ENCODE assay signal across 1 cellular context in the genomic region with DNA sequence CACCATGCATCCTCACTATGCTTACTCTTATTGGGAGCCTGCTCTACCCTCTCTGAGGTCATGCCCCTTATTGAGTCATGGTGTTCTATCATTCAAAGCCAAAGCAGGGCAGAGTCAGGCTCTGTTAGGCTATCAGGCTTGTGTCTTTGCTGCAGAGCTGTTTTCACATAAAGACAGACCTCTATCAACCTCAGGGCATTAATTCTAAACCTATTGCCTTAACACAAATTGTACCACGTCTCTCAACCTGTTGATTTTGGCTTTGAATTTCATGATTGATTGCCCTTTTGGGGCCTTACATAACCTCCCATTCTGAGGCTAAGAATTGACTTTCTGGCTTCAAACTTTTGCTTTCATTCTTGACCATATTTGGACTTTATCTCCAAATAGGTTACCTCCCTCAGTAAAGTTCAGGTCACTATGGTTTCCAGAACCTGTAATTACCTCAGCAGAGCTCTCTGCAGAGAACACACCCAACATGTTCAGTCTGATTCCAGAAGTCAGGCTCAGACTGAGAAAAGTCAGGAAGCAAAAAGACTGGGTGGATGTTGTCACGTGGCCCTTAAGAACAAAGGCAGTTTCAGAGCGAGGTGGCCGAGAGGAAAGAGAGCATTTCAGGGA.
TF ChIP-seq lines count a peak whose summit lies in the region.

No MANE protein-coding gene starts in this region.

TF ChIP-seq in H1, 55 proteins besides CTCF, POLR2A, EP300 and RAD21:
- TF ChIP-seq HDAC2 (IDR thresholded peaks at IDR 0.05; ENCODE audit: borderline replicate concordance in 1 of 2, low read depth in 2 of 2, low read length in 2 of 2): no peak
- TF ChIP-seq SP4 (IDR thresholded peaks at IDR 0.05; ENCODE audit: low read length): no peak
- no peak for TF ChIP-seq HDAC6 (IDR thresholded peaks at IDR 0.05; ENCODE audit: low read depth, low read length)
- TF ChIP-seq ZNF274 (IDR thresholded peaks at IDR 0.05; ENCODE audit: borderline replicate concordance, extremely low read depth, low read length): no peak
- TF ChIP-seq TEAD4 (IDR thresholded peaks at IDR 0.05; ENCODE audit: low read depth, low read length): no peak
- TF ChIP-seq TAF7 (optimal IDR thresholded peaks at IDR 0.05; ENCODE audit: borderline replicate concordance, low read depth, low read length): no peak
- TF ChIP-seq, protein P1, sequence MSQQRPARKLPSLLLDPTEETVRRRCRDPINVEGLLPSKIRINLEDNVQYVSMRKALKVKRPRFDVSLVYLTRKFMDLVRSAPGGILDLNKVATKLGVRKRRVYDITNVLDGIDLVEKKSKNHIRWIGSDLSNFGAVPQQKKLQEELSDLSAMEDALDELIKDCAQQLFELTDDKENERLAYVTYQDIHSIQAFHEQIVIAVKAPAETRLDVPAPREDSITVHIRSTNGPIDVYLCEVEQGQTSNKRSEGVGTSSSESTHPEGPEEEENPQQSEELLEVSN (IDR thresholded peaks at IDR 0.05): no peak
